ENCODE assay signal across 15 cellular contexts in the genomic region with DNA sequence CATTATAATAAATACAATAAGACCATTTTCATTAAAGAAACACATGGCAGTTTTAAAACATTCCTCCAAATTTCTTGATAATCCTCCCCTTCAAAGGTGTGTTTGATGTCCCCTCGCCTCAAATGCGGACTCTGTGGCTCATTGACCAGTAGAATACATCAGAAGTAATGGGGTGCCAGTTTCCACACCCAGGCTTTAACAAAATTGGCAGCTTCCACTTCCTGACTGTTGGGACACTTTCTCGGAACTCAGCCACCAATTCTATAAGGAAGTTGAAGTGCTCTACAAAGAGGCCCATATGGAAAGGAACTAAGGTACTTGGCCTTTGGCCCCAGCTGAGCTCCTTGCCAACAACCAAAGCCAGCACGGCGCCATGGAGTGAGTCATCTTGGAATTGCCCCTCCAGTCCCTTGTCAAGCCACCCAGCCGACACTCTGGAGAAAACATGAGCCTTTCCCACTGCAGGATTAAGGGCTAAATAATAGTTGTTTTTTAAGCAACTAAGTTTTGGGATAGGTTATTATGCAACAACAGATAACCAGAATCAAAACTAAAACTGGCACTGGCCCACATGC.
DNase-seq lines count a peak whose midpoint lies in the region; ATAC-seq, FAIRE-seq and TF ChIP-seq lines count a peak whose summit lies in the region.
"Had no signal": no experiment of that assay in that cellular context is flagged by ENCODE, and none has a peak within 500 bp of the region (broad histone marks: within the 10 kb centered on the region; RNA-seq: fewer than 3 reads in every experiment).

No MANE protein-coding gene starts in this region.

- peak; percentile 4 for DNase-seq in GM03348 (ENCODE audit: low spot score)
- DNase-seq in RCC 7860 (ENCODE audit: low spot score) = peak; percentile 39
- peak; percentile 57 for DNase-seq in sciatic nerve (ENCODE audit: low spot score)
- no peak for DNase-seq in activated T-cell treated with anti-CD3 and anti-CD28 coated beads, Interleukin-2, amount 50 U/mL, for 1 hour
- no peak for DNase-seq in stimulated activated CD4-positive, alpha-beta T cell treated with anti-CD3 and anti-CD28 coated beads, Interleukin-15, amount 100 ng/mL, for 24 hours
- DNase-seq: AML-193; NCI-H2107; NK-92 treated with Interleukin-12 subunit alpha and Interleukin-12 subunit beta, amount 100 ng/mL, for 24 hours; pancreas; stimulated activated CD8-positive, alpha-beta memory T cell treated with anti-CD3 and anti-CD28 coated beads, Interleukin-4, amount 100 ng/mL, for 48 hours had no signal

- H3K36me3 ChIP-seq in gastroesophageal sphincter = no peaks in the 10 kb centered on the region
- H3K36me3 ChIP-seq: pancreas had no signal

- no peak overlapping the region for H3K4me3 ChIP-seq in gastroesophageal sphincter
- H3K4me3 ChIP-seq: GM12878, pancreas had no signal

- 58 to 66% methylated on average over 4 to 5 of the region's 6 CpGs for WGBS in gastroesophageal sphincter (ENCODE audit: low coverage in 1 of 2), 2 donors

- FAIRE-seq in RCC 7860 (lab: Jason Lieb, UNC) = no peak
- FAIRE-seq: GM12878, GM19239, pancreas had no signal

- intact Hi-C loops in sciatic nerve (cut with DNase I) = no loop called here

- H3K27ac ChIP-seq in gastroesophageal sphincter = peak overlapping the region in 1 of 4 donors; percentile 13
- H3K27ac ChIP-seq: pancreas had no signal

- ATAC-seq in gastroesophageal sphincter (peak; percentile 56), sciatic nerve (no peak), HG02884 (IDR thresholded peaks at IDR 0.05; ENCODE audit: unreplicated experiment) (no peak), GM18858 (IDR thresholded peaks at IDR 0.05; ENCODE audit: unreplicated experiment) (no peak)
- ATAC-seq: GM12878 had no signal

- H3K9me3 ChIP-seq in gastroesophageal sphincter = no peaks in the 10 kb centered on the region
- H3K9me3 ChIP-seq: pancreas had no signal

- H3K4me1 ChIP-seq in gastroesophageal sphincter = no peaks in the 10 kb centered on the region
- H3K4me1 ChIP-seq: pancreas had no signal

- no peak for TF ChIP-seq CTCF in gastroesophageal sphincter (IDR thresholded peaks at IDR 0.05)

- TF ChIP-seq EP300 in gastroesophageal sphincter (IDR thresholded peaks at IDR 0.05) = no peak

- no peak for TF ChIP-seq POLR2A in gastroesophageal sphincter (IDR thresholded peaks at IDR 0.05)

- H3K27me3 ChIP-seq in gastroesophageal sphincter = no peaks in the 10 kb centered on the region
- H3K27me3 ChIP-seq: pancreas had no signal

Comparison
In these comparisons a context has a peak if more than half of its experiments do, and no peak if none do; other contexts are left out.
1. DNase-seq: peak in GM03348 (single experiment), RCC 7860 (single experiment) and sciatic nerve (single experiment); none in activated T-cell treated with anti-CD3 and anti-CD28 coated beads, Interleukin-2, amount 50 U/mL, for 1 hour (single experiment) and stimulated activated CD4-positive, alpha-beta T cell treated with anti-CD3 and anti-CD28 coated beads, Interleukin-15, amount 100 ng/mL, for 24 hours (single experiment).